ENCODE assay signal across 8 cellular contexts in the genomic region with DNA sequence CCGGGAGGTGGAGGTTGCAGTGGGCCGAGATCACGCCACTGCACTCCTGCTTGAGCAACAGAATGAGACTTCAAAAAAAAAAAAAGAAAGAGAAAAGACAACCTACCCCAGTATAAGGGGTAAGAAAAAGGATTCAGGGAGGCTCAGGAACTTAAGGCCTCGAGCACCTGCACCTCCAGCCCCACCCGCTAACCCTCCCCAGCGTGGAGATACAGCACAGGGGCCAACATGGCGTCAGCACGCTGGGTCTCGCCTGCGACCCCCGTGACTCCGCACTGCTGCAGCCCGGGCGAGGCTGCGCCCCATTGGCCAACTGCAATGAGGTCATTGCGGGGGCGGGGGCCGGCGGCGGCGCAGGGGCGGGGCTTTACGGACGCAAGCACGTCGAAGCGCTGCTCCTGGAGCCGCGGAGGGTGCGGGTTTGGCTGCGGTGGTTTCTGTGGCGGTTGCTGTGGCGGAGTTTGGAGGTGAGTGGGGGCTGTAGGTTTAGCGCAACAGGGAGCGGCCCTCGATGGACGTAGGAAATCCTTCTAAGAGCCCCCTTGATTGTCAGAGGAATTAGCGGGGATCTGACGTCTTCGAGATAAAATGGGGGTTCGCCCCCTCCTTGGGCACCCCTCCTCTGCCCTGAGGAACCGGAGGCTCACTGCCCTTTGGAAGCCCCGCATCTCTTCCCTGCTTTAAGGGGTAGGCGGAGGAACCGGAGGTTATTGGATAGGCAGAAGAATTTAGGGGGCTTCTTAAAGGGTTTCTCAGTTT. TPM values are rescaled to one million over a fixed set of nuclear protein-coding genes. Genes with fewer than 3 reads are reported as not detected.
A peak's percentile ranks its signal among the peaks of the same experiment; 100 is the strongest.
DNase-seq lines count a peak whose midpoint lies in the region; ATAC-seq and TF ChIP-seq lines count a peak whose summit lies in the region.

TSS of gene ATP6V0A1 (plus strand) at position 382 of the 759 bp plus-strand sequence. CDS start 2,017 bp downstream, outside the sequence.

- peak within 1 kb of the TSS; percentile 13 for H3K27ac ChIP-seq in cardiac muscle cell
- peak within 1 kb of the TSS; percentile 96 for H3K27ac ChIP-seq in parathyroid adenoma
- peak within 1 kb of the TSS; percentile 89 to 93 (median 92) for H3K27ac ChIP-seq in thyroid gland

- ATAC-seq in activated naive CD8-positive, alpha-beta T cell treated with anti-CD3 and anti-CD28 coated beads, Interleukin-2, amount 50 U/mL, for 24 hours: peak; percentile 90

- TF ChIP-seq CTCF in cardiac muscle cell (IDR thresholded peaks at IDR 0.05; ENCODE audit: low read depth, low read length): no peak
- no peak for TF ChIP-seq CTCF in parathyroid adenoma (IDR thresholded peaks at IDR 0.05)
- TF ChIP-seq CTCF in thyroid gland (IDR thresholded peaks at IDR 0.05): no peak

- peak; percentile 88 for DNase-seq in EL
- DNase-seq in HCEC 1CT: peak; percentile 79
- DNase-seq in NCI-H1092 (lab: John Stamatoyannopoulos, UW): peak; percentile 90
- DNase-seq in SW480 (ENCODE audit: low spot score): peak; percentile 87
- peak; percentile 95 for DNase-seq in activated naive CD8-positive, alpha-beta T cell treated with anti-CD3 and anti-CD28 coated beads, Interleukin-2, amount 50 U/mL, for 24 hours
- DNase-seq in cardiac muscle cell (ENCODE audit: low read depth in 1 of 2, low spot score in 1 of 2): peak; percentile 90 to 91
- peak; percentile 95 to 96 for DNase-seq in thyroid gland

- WGBS in thyroid gland, 2 donors: 0% methylated on average over 24 to 28 of the region's 45 CpGs

- H3K27me3 Mint-ChIP-seq in activated naive CD8-positive, alpha-beta T cell treated with anti-CD3 and anti-CD28 coated beads, Interleukin-2, amount 50 U/mL, for 24 hours: peaks cover 2% of the 10 kb centered on the region

- intact Hi-C loops in thyroid gland (cut with DNase I): no loop called here

- H3K4me3 ChIP-seq in cardiac muscle cell (peak within 1 kb of the TSS; percentile 37), parathyroid adenoma (ENCODE audit: low read depth, low read length) (peak within 1 kb of the TSS; percentile 98), thyroid gland (replicated peaks in 1 of 3) (peak within 1 kb of the TSS; percentile 48 to 76 (median 59))

- H3K79me2 ChIP-seq in parathyroid adenoma: peaks cover 21% of the 10 kb centered on the region

- H3K27ac Mint-ChIP-seq in activated naive CD8-positive, alpha-beta T cell treated with anti-CD3 and anti-CD28 coated beads, Interleukin-2, amount 50 U/mL, for 24 hours: peak within 1 kb of the TSS; percentile 91

- H3K9me3 Mint-ChIP-seq in activated naive CD8-positive, alpha-beta T cell treated with anti-CD3 and anti-CD28 coated beads, Interleukin-2, amount 50 U/mL, for 24 hours: no peaks in the 10 kb centered on the region

- peak within 1 kb of the TSS; percentile 80 for H3K4me2 ChIP-seq in parathyroid adenoma (ENCODE audit: low read length)

- peak within 1 kb of the TSS; percentile 88 for H3K4me3 Mint-ChIP-seq in activated naive CD8-positive, alpha-beta T cell treated with anti-CD3 and anti-CD28 coated beads, Interleukin-2, amount 50 U/mL, for 24 hours

- peaks cover 51% of the 10 kb centered on the region for H3K4me1 Mint-ChIP-seq in activated naive CD8-positive, alpha-beta T cell treated with anti-CD3 and anti-CD28 coated beads, Interleukin-2, amount 50 U/mL, for 24 hours

- H2AFZ ChIP-seq in parathyroid adenoma: peak within 1 kb of the TSS; percentile 88

- TF ChIP-seq POLR2A in thyroid gland (IDR thresholded peaks at IDR 0.05): peak in 1 of 2 donors; percentile 79

- H3K9me3 ChIP-seq in cardiac muscle cell (ENCODE audit: low read depth) (no peaks in the 10 kb centered on the region), parathyroid adenoma (ENCODE audit: control insufficient read depth, low read length) (no peaks in the 10 kb centered on the region), thyroid gland (no peaks in the 10 kb centered on the region)

- H3K4me1 ChIP-seq in cardiac muscle cell (ENCODE audit: low read depth) (peaks cover 9% of the 10 kb centered on the region), parathyroid adenoma (peaks cover 20% of the 10 kb centered on the region), thyroid gland (peaks cover 25 to 33% of the 10 kb centered on the region in 2 donors)

- peak within 1 kb of the TSS; percentile 67 for H3K9ac ChIP-seq in parathyroid adenoma

- H3K36me3 ChIP-seq in cardiac muscle cell: no peaks in the 10 kb centered on the region
- no peaks in the 10 kb centered on the region for H3K36me3 ChIP-seq in parathyroid adenoma (ENCODE audit: control insufficient read depth, insufficient read depth, low read length)
- H3K36me3 ChIP-seq in thyroid gland: peaks cover 0 to 5% of the 10 kb centered on the region in 2 donors

- H3K27me3 ChIP-seq in cardiac muscle cell: no peaks in the 10 kb centered on the region
- H3K27me3 ChIP-seq in parathyroid adenoma (ENCODE audit: control insufficient read depth, insufficient read depth, low read length): no peaks in the 10 kb centered on the region
- no peaks in the 10 kb centered on the region for H3K27me3 ChIP-seq in thyroid gland

- H3K36me3 Mint-ChIP-seq in activated naive CD8-positive, alpha-beta T cell treated with anti-CD3 and anti-CD28 coated beads, Interleukin-2, amount 50 U/mL, for 24 hours (ENCODE audit: low read depth): no peaks in the 10 kb centered on the region

RNA-seq across cellular contexts. Expression of gene ATP6V0A1, which starts in this region (rescaled TPM):
- total RNA-seq in cardiac muscle cell: 38.2 and 50.8 TPM in 2 replicates
- 43.0 and 44.6 TPM in 2 replicates for polyA plus RNA-seq in cardiac muscle cell
- 100 to 1,000 TPM in 2 of 4 donors, 10 to 100 TPM in 2; 75.5 to 195 (median 121) TPM for total RNA-seq in thyroid gland

Comparison
In these comparisons a context has a peak if more than half of its experiments do, and no peak if none do; other contexts are left out.
1. Peak in every context shown above with its lines: DNase-seq, ATAC-seq, H3K4me3 ChIP-seq and H3K27ac ChIP-seq.
2. H3K27ac ChIP-seq: peak in every context shown above with its lines; median percentile 96 in parathyroid adenoma; 92 in thyroid gland; 13 in cardiac muscle cell.
3. H3K4me3 ChIP-seq: peak in every context shown above with its lines; median percentile 98 in parathyroid adenoma; 59 in thyroid gland; 37 in cardiac muscle cell.